In genomic region chr1:243244420-243244819, GRCh38 we compare ENCODE assay signal across 1 cellular context.
TF ChIP-seq lines count a peak whose summit lies in the region.

No MANE protein-coding gene starts in this region.

TF ChIP-seq in GM23338, 12 proteins besides CTCF, POLR2A, EP300 and RAD21 (continued from another document):
- TF ChIP-seq, protein P1, sequence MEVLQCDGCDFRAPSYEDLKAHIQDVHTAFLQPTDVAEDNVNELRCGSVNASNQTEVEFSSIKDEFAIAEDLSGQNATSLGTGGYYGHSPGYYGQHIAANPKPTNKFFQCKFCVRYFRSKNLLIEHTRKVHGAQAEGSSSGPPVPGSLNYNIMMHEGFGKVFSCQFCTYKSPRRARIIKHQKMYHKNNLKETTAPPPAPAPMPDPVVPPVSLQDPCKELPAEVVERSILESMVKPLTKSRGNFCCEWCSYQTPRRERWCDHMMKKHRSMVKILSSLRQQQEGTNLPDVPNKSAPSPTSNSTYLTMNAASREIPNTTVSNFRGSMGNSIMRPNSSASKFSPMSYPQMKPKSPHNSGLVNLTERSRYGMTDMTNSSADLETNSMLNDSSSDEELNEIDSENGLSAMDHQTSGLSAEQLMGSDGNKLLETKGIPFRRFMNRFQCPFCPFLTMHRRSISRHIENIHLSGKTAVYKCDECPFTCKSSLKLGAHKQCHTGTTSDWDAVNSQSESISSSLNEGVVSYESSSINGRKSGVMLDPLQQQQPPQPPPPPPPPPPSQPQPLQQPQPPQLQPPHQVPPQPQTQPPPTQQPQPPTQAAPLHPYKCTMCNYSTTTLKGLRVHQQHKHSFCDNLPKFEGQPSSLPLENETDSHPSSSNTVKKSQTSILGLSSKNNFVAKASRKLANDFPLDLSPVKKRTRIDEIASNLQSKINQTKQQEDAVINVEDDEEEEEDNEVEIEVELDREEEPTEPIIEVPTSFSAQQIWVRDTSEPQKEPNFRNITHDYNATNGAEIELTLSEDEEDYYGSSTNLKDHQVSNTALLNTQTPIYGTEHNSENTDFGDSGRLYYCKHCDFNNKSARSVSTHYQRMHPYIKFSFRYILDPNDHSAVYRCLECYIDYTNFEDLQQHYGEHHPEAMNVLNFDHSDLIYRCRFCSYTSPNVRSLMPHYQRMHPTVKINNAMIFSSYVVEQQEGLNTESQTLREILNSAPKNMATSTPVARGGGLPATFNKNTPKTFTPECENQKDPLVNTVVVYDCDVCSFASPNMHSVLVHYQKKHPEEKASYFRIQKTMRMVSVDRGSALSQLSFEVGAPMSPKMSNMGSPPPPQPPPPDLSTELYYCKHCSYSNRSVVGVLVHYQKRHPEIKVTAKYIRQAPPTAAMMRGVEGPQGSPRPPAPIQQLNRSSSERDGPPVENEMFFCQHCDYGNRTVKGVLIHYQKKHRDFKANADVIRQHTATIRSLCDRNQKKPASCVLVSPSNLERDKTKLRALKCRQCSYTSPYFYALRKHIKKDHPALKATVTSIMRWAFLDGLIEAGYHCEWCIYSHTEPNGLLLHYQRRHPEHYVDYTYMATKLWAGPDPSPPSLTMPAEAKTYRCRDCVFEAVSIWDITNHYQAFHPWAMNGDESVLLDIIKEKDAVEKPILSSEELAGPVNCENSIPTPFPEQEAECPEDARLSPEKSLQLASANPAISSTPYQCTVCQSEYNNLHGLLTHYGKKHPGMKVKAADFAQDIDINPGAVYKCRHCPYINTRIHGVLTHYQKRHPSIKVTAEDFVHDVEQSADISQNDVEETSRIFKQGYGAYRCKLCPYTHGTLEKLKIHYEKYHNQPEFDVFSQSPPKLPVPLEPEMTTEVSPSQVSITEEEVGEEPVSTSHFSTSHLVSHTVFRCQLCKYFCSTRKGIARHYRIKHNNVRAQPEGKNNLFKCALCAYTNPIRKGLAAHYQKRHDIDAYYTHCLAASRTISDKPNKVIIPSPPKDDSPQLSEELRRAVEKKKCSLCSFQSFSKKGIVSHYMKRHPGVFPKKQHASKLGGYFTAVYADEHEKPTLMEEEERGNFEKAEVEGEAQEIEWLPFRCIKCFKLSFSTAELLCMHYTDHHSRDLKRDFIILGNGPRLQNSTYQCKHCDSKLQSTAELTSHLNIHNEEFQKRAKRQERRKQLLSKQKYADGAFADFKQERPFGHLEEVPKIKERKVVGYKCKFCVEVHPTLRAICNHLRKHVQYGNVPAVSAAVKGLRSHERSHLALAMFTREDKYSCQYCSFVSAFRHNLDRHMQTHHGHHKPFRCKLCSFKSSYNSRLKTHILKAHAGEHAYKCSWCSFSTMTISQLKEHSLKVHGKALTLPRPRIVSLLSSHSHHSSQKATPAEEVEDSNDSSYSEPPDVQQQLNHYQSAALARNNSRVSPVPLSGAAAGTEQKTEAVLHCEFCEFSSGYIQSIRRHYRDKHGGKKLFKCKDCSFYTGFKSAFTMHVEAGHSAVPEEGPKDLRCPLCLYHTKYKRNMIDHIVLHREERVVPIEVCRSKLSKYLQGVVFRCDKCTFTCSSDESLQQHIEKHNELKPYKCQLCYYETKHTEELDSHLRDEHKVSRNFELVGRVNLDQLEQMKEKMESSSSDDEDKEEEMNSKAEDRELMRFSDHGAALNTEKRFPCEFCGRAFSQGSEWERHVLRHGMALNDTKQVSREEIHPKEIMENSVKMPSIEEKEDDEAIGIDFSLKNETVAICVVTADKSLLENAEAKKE (CRISPR knock-in tag; IDR thresholded peaks at IDR 0.05): no peak
- no peak for TF ChIP-seq STAT1 (IDR thresholded peaks at IDR 0.05; ENCODE audit: unreplicated experiment)
TF ChIP-seq in GM23338: peak in this region for 0.
